In genomic region chr16:2449118-2449517, GRCh38 we compare ENCODE assay signal across 24 cellular contexts. TPM values are rescaled to one million over a fixed set of nuclear protein-coding genes. Genes with fewer than 3 reads are reported as not detected.
"Had no signal": no experiment of that assay in that cellular context is flagged by ENCODE, and none has a peak within 500 bp of the region (broad histone marks: within the 10 kb centered on the region; RNA-seq: fewer than 3 reads in every experiment).

No MANE protein-coding gene starts in this region.

- H2AFZ ChIP-seq: hepatocyte, neural progenitor cell had no signal

- DNase-seq: effector CD4-positive, alpha-beta T cell; endodermal cell; erythroblast; foreskin keratinocyte; kidney; left cardiac atrium; left ventricle myocardium inferior; lower lobe of right lung; occipital lobe; right lobe of liver; stimulated activated CD4-positive, alpha-beta T cell treated with anti-CD3 and anti-CD28 coated beads, Interleukin-4, amount 100 ng/mL, for 1 hour; stimulated activated CD8-positive, alpha-beta memory T cell treated with anti-CD3 and anti-CD28 coated beads, Interleukin-4, amount 100 ng/mL, for 48 hours; stimulated activated naive CD8-positive, alpha-beta T cell treated with anti-CD3 and anti-CD28 coated beads, Interleukin-15, Interleukin-2, amounts not matched to agents 100 U/mL and 50 U/mL, for 24 hours; thyroid gland had no signal

- FAIRE-seq: endothelial cell of umbilical vein, kidney, pancreas had no signal

- H3K4me2 ChIP-seq: hepatocyte, neural progenitor cell had no signal

- H3K79me2 ChIP-seq: hepatocyte had no signal

- H3K27me3 ChIP-seq: foreskin keratinocyte, hepatocyte, neural progenitor cell, pancreas, right lobe of liver, suprapubic skin, thyroid gland, upper lobe of left lung, vagina had no signal

- H3K4me1 ChIP-seq: foreskin keratinocyte, left ventricle myocardium inferior, lower lobe of right lung, neural progenitor cell, pancreas, right lobe of liver, suprapubic skin, thyroid gland, upper lobe of left lung, vagina had no signal

- H3K9me3 ChIP-seq: left ventricle myocardium inferior, lower lobe of right lung, pancreas, right lobe of liver, suprapubic skin, thyroid gland, upper lobe of left lung, vagina had no signal

- H3K4me3 ChIP-seq: coronary artery, hepatocyte, left ventricle myocardium inferior, lower lobe of right lung, neural progenitor cell, pancreas, right lobe of liver, suprapubic skin, thyroid gland, upper lobe of left lung, vagina had no signal

- H3K36me3 ChIP-seq: neural progenitor cell, right lobe of liver had no signal

- H3K9ac ChIP-seq: neural progenitor cell had no signal

- H3K27ac ChIP-seq: coronary artery, foreskin keratinocyte, hepatocyte, left ventricle myocardium inferior, lower lobe of right lung, neural progenitor cell, pancreas, right lobe of liver, suprapubic skin, thyroid gland, upper lobe of left lung, vagina had no signal

- ATAC-seq: foreskin keratinocyte; left cardiac atrium; lower lobe of right lung; natural killer cell treated with Interleukin-12 subunit alpha and Interleukin-12 subunit beta and Interleukin-15 and Interleukin-18, amount 100 ng/mL, for 72 hours; pancreas; stimulated activated effector memory CD8-positive, alpha-beta T cell treated with anti-CD3 and anti-CD28 coated beads, Interleukin-12 subunit alpha, Interleukin-12 subunit beta, amount 100 ng/mL, for 72 hours; stimulated activated naive CD8-positive, alpha-beta T cell treated with anti-CD3 and anti-CD28 coated beads, Interleukin-15, Interleukin-2, amounts not matched to agents 100 U/mL and 50 U/mL, for 24 hours had no signal

RNA-seq across cellular contexts. Expression of gene NTN3, which starts 22.0 kb away (rescaled TPM):
- total RNA-seq: natural killer cell treated with Interleukin-12 subunit alpha and Interleukin-12 subunit beta and Interleukin-15 and Interleukin-18, amount 100 ng/mL, for 72 hours; suprapubic skin; upper lobe of left lung; vagina had no signal
- polyA plus RNA-seq: endothelial cell of umbilical vein, foreskin keratinocyte had no signal
